ENCODE assay signal across 1 cellular context in genomic region chr15:57861805-57862586, GRCh38.
TF ChIP-seq lines count a peak whose summit lies in the region.

No MANE protein-coding gene starts in this region.

TF ChIP-seq in SK-N-SH, 30 proteins besides CTCF, POLR2A, EP300 and RAD21 (continued from another document):
- TF ChIP-seq MXI1 (IDR thresholded peaks at IDR 0.05; ENCODE audit: low read depth, low read length) (no peak), FOXM1 (IDR thresholded peaks at IDR 0.05; ENCODE audit: low read depth) (no peak), MEF2A (IDR thresholded peaks at IDR 0.05; ENCODE audit: borderline replicate concordance, low read depth) (no peak), REST (IDR thresholded peaks at IDR 0.05; ENCODE audit: low read depth, low read length) (no peak), USF2 (IDR thresholded peaks at IDR 0.05; ENCODE audit: borderline replicate concordance, low read depth, low read length) (no peak), TEAD4 (IDR thresholded peaks at IDR 0.05; ENCODE audit: borderline replicate concordance, insufficient read depth) (no peak), PBX3 (IDR thresholded peaks at IDR 0.05) (peak; percentile 41), FOSL2 (IDR thresholded peaks at IDR 0.05; ENCODE audit: borderline replicate concordance, low read depth) (peak; percentile 65; the same call in 1 of the 2 replicates), ELF1 (IDR thresholded peaks at IDR 0.05) (no peak), USF1 (IDR thresholded peaks at IDR 0.05; ENCODE audit: borderline replicate concordance, low read depth) (no peak; the same call in 1 of the 2 replicates), JUND (IDR thresholded peaks at IDR 0.05) (peak; percentile 65), NRF1 (IDR thresholded peaks at IDR 0.05; ENCODE audit: low read depth, low read length) (no peak)
